ENCODE assay signal across 18 cellular contexts in genomic region chr3:159245871-159246270, GRCh38.
"Had no signal": no experiment of that assay in that cellular context is flagged by ENCODE, and none has a peak within 500 bp of the region (broad histone marks: within the 10 kb centered on the region; RNA-seq: fewer than 3 reads in every experiment).

No MANE protein-coding gene starts in this region.

- H3K36me3 ChIP-seq: colonic mucosa, esophagus squamous epithelium, heart left ventricle, sigmoid colon, stomach, thoracic aorta, transverse colon had no signal

- H3K4me1 ChIP-seq: colonic mucosa, esophagus squamous epithelium, heart left ventricle, sigmoid colon, stomach, transverse colon had no signal

- H3K4me3 ChIP-seq: colonic mucosa, esophagus squamous epithelium, heart left ventricle, sigmoid colon, stomach, thoracic aorta, transverse colon had no signal

- DNase-seq: colonic mucosa; dermis blood vessel endothelial cell; esophagus squamous epithelium; heart left ventricle; hippocampal formation; kidney glomerular epithelial cell; mesendoderm; naive B cell; nephron progenitor cell; posterior cingulate gyrus; sigmoid colon; small intestine; stimulated activated CD4-positive, alpha-beta T cell treated with anti-CD3 and anti-CD28 coated beads, Interleukin-12 subunit alpha, Interleukin-12 subunit beta, amount 100 ng/mL, for 4 hours; stimulated activated naive CD4-positive, alpha-beta T cell; stomach; substantia nigra; transverse colon had no signal

- H3K27me3 ChIP-seq: colonic mucosa, esophagus squamous epithelium, heart left ventricle, sigmoid colon, stomach, transverse colon had no signal

- H3K9me3 ChIP-seq: colonic mucosa, esophagus squamous epithelium, heart left ventricle, sigmoid colon, stomach, thoracic aorta, transverse colon had no signal

- H3K27ac ChIP-seq: colonic mucosa, heart left ventricle, sigmoid colon, stomach, thoracic aorta, transverse colon had no signal

- ATAC-seq: heart left ventricle had no signal
